Comparison of ENCODE assay signal across 1 cellular context in genomic region chr3:105322570-105323273, GRCh38.
TF ChIP-seq lines count a peak whose summit lies in the region.

No MANE protein-coding gene starts in this region.

TF ChIP-seq in GM12878, 131 proteins besides CTCF, POLR2A, EP300 and RAD21 (continued from another document and continues in another):
- TF ChIP-seq, protein P1, sequence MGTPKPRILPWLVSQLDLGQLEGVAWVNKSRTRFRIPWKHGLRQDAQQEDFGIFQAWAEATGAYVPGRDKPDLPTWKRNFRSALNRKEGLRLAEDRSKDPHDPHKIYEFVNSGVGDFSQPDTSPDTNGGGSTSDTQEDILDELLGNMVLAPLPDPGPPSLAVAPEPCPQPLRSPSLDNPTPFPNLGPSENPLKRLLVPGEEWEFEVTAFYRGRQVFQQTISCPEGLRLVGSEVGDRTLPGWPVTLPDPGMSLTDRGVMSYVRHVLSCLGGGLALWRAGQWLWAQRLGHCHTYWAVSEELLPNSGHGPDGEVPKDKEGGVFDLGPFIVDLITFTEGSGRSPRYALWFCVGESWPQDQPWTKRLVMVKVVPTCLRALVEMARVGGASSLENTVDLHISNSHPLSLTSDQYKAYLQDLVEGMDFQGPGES (IDR thresholded peaks at IDR 0.05) = no peak
- TF ChIP-seq SIN3A (IDR thresholded peaks at IDR 0.05; ENCODE audit: low read depth, low read length) (no peak), KAT2A (conservative IDR thresholded peaks at IDR 0.05; ENCODE audit: control insufficient read depth, low read depth, low read length) (no peak), CEBPZ (IDR thresholded peaks at IDR 0.05; ENCODE audit: low read depth, low read length) (no peak), HSF1 (IDR thresholded peaks at IDR 0.05; ENCODE audit: low read depth, low read length) (no peak), TARDBP (IDR thresholded peaks at IDR 0.05; ENCODE audit: borderline replicate concordance) (no peak), BHLHE40 (IDR thresholded peaks at IDR 0.05; ENCODE audit: borderline replicate concordance in 1 of 2, low read depth in 2 of 2, low read length in 1 of 2) (no peak), EZH2 (IDR thresholded peaks at IDR 0.05; ENCODE audit: borderline replicate concordance, control insufficient read depth, low read depth, low read length) (no peak), POU2F2 (IDR thresholded peaks at IDR 0.05; ENCODE audit: borderline replicate concordance, low read depth, low read length) (no peak), ZBED1 (IDR thresholded peaks at IDR 0.05; ENCODE audit: borderline replicate concordance) (no peak), HCFC1 (IDR thresholded peaks at IDR 0.05; ENCODE audit: low read length) (no peak), RELA (IDR thresholded peaks at IDR 0.05; ENCODE audit: borderline replicate concordance, partially characterized antibody) (no peak), REST (IDR thresholded peaks at IDR 0.05; ENCODE audit: low read depth, low read length) (no peak), CBX5 (IDR thresholded peaks at IDR 0.05; ENCODE audit: low read depth) (peak; percentile 79; the same call in 1 of the 2 replicates), IRF5 (IDR thresholded peaks at IDR 0.05; ENCODE audit: borderline replicate concordance) (no peak), FOS (IDR thresholded peaks at IDR 0.05; ENCODE audit: borderline replicate concordance, extremely low read depth, insufficient read length) (no peak), SREBF1 (IDR thresholded peaks at IDR 0.05; ENCODE audit: low read length) (no peak), PML (IDR thresholded peaks at IDR 0.05; ENCODE audit: low read length) (no peak), ZNF207 (IDR thresholded peaks at IDR 0.05; ENCODE audit: borderline replicate concordance) (no peak), MEF2A (IDR thresholded peaks at IDR 0.05; ENCODE audit: insufficient read depth, low read depth, low read length) (no peak), CHD1 (IDR thresholded peaks at IDR 0.05; ENCODE audit: low read depth, low read length) (no peak), NRF1 (conservative IDR thresholded peaks at IDR 0.05; ENCODE audit: low read depth, low read length) (no peak), CBX3 (IDR thresholded peaks at IDR 0.05; ENCODE audit: borderline replicate concordance, low read depth) (no peak), E2F4 (IDR thresholded peaks at IDR 0.05; ENCODE audit: low read depth, low read length) (no peak), NKRF (conservative IDR thresholded peaks at IDR 0.05) (no peak), GATAD2B (conservative IDR thresholded peaks at IDR 0.05; ENCODE audit: low read depth) (no peak), ZSCAN29 (IDR thresholded peaks at IDR 0.05) (no peak), MYB (IDR thresholded peaks at IDR 0.05; ENCODE audit: borderline replicate concordance, low read depth, low read length) (no peak), TCF3 (IDR thresholded peaks at IDR 0.05; ENCODE audit: borderline replicate concordance, insufficient read depth, low read depth, low read length) (no peak), ETV6 (conservative IDR thresholded peaks at IDR 0.05 in 1 of 2, IDR thresholded peaks at IDR 0.05 in 1 of 2; ENCODE audit: borderline replicate concordance in 1 of 2, low read depth in 1 of 2) (peak in 1 of 2 experiments; percentile 25; a peak in 1 of 4 replicates), SPI1 (IDR thresholded peaks at IDR 0.05; ENCODE audit: borderline replicate concordance, insufficient read depth, low read depth, low read length) (peak; percentile 20; the same call in 1 of the 2 replicates), ATF3 (IDR thresholded peaks at IDR 0.05; ENCODE audit: borderline replicate concordance, extremely low read depth, low read depth, low read length) (no peak)
- TF ChIP-seq, protein P2, sequence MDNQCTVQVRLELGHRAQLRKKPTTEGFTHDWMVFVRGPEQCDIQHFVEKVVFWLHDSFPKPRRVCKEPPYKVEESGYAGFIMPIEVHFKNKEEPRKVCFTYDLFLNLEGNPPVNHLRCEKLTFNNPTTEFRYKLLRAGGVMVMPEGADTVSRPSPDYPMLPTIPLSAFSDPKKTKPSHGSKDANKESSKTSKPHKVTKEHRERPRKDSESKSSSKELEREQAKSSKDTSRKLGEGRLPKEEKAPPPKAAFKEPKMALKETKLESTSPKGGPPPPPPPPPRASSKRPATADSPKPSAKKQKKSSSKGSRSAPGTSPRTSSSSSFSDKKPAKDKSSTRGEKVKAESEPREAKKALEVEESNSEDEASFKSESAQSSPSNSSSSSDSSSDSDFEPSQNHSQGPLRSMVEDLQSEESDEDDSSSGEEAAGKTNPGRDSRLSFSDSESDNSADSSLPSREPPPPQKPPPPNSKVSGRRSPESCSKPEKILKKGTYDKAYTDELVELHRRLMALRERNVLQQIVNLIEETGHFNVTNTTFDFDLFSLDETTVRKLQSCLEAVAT (IDR thresholded peaks at IDR 0.05) = no peak
- TF ChIP-seq, protein P3, sequence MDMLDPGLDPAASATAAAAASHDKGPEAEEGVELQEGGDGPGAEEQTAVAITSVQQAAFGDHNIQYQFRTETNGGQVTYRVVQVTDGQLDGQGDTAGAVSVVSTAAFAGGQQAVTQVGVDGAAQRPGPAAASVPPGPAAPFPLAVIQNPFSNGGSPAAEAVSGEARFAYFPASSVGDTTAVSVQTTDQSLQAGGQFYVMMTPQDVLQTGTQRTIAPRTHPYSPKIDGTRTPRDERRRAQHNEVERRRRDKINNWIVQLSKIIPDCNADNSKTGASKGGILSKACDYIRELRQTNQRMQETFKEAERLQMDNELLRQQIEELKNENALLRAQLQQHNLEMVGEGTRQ (IDR thresholded peaks at IDR 0.05; ENCODE audit: borderline replicate concordance, low read depth, low read length) = no peak
- TF ChIP-seq, protein P4, sequence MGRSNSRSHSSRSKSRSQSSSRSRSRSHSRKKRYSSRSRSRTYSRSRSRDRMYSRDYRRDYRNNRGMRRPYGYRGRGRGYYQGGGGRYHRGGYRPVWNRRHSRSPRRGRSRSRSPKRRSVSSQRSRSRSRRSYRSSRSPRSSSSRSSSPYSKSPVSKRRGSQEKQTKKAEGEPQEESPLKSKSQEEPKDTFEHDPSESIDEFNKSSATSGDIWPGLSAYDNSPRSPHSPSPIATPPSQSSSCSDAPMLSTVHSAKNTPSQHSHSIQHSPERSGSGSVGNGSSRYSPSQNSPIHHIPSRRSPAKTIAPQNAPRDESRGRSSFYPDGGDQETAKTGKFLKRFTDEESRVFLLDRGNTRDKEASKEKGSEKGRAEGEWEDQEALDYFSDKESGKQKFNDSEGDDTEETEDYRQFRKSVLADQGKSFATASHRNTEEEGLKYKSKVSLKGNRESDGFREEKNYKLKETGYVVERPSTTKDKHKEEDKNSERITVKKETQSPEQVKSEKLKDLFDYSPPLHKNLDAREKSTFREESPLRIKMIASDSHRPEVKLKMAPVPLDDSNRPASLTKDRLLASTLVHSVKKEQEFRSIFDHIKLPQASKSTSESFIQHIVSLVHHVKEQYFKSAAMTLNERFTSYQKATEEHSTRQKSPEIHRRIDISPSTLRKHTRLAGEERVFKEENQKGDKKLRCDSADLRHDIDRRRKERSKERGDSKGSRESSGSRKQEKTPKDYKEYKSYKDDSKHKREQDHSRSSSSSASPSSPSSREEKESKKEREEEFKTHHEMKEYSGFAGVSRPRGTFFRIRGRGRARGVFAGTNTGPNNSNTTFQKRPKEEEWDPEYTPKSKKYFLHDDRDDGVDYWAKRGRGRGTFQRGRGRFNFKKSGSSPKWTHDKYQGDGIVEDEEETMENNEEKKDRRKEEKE (IDR thresholded peaks at IDR 0.05) = no peak
